Comparison of ENCODE assay signal across 22 cellular contexts in genomic region chr7:86013662-86014061, GRCh38.
"Had no signal": no experiment of that assay in that cellular context is flagged by ENCODE, and none has a peak within 500 bp of the region (broad histone marks: within the 10 kb centered on the region; RNA-seq: fewer than 3 reads in every experiment).

No MANE protein-coding gene starts in this region.

- H3K36me3 ChIP-seq: esophagus muscularis mucosa, gastroesophageal sphincter, heart left ventricle, lower lobe of right lung, right lobe of liver, thoracic aorta, tibial nerve, upper lobe of left lung, uterus had no signal

- DNase-seq: dermis blood vessel endothelial cell; effector memory CD4-positive, alpha-beta T cell; foreskin keratinocyte; heart left ventricle; left cardiac atrium; left ventricle myocardium superior; lower lobe of right lung; natural killer cell; right lobe of liver; small intestine; stimulated activated CD4-positive, alpha-beta T cell treated with anti-CD3 and anti-CD28 coated beads, Interleukin-15, amount 100 ng/mL, for 24 hours; stimulated activated CD4-positive, alpha-beta T cell treated with anti-CD3 and anti-CD28 coated beads, Interleukin-2, amount 100 ng/mL, for 48 hours; stimulated activated naive B cell treated with anti-CD40 and anti-IgM and Interleukin-4, amounts not matched to agents 10 μg/mL and 1 μg/mL and 100 μg/mL, for 72 hours; upper lobe of left lung; uterus had no signal

- H3K27ac ChIP-seq: coronary artery, esophagus muscularis mucosa, foreskin keratinocyte, gastroesophageal sphincter, heart left ventricle, hepatocyte, lower lobe of right lung, parathyroid adenoma, right lobe of liver, thoracic aorta, tibial nerve, upper lobe of left lung, uterus had no signal

- H2AFZ ChIP-seq: hepatocyte, parathyroid adenoma had no signal

- H3K4me3 ChIP-seq: coronary artery, esophagus muscularis mucosa, gastroesophageal sphincter, heart left ventricle, hepatocyte, lower lobe of right lung, right lobe of liver, thoracic aorta, tibial nerve, upper lobe of left lung, uterus had no signal

- H3K27me3 ChIP-seq: esophagus muscularis mucosa, foreskin keratinocyte, gastroesophageal sphincter, heart left ventricle, hepatocyte, right lobe of liver, tibial nerve, upper lobe of left lung, uterus had no signal

- H3K4me1 ChIP-seq: esophagus muscularis mucosa, foreskin keratinocyte, gastroesophageal sphincter, heart left ventricle, lower lobe of right lung, parathyroid adenoma, right lobe of liver, tibial nerve, upper lobe of left lung, uterus had no signal

- H3K9ac ChIP-seq: parathyroid adenoma had no signal

- H3K9me3 ChIP-seq: esophagus muscularis mucosa, gastroesophageal sphincter, heart left ventricle, lower lobe of right lung, right lobe of liver, thoracic aorta, tibial nerve, upper lobe of left lung, uterus had no signal

- ATAC-seq: foreskin keratinocyte; gastroesophageal sphincter; heart left ventricle; left cardiac atrium; left ventricle myocardium superior; natural killer cell; right lobe of liver; stimulated activated naive B cell treated with anti-CD40 and anti-IgM and Interleukin-4, amounts not matched to agents 10 μg/mL and 1 μg/mL and 100 μg/mL, for 72 hours had no signal

- H3K4me2 ChIP-seq: hepatocyte had no signal
